ENCODE assay signal across 8 cellular contexts in the genomic region with DNA sequence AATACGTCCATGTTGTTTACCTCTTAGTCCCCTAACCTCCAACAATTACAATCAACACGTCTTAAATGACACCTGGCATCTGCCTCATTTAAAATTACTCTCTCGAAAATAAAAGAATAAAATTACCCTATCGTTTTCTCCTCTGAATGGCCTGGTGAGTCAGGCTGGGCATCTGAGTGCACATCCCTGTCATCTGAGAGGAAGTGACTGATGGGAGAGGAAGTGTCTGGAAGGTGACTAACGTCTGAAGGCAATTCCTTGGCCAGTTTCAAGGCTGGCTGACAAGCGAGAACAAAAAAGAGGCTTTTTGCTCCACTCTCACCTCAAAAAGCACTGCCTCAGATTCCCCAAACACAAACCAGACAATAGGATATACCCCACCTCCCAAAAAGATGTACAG. TPM values are rescaled to one million over a fixed set of nuclear protein-coding genes. Genes with fewer than 3 reads are reported as not detected.
A peak's percentile ranks its signal among the peaks of the same experiment; 100 is the strongest.
DNase-seq lines count a peak whose midpoint lies in the region; ATAC-seq and TF ChIP-seq lines count a peak whose summit lies in the region.

No MANE protein-coding gene starts in this region.

- H3K9me3 ChIP-seq in ascending aorta, result no peaks in the 10 kb centered on the region

- no peaks in the 10 kb centered on the region for H3K27me3 Mint-ChIP-seq in natural killer cell (ENCODE audit: low read depth in 2 of 2)

- DNase-seq in GDM1 (lab: John Stamatoyannopoulos, UW) (peak; percentile 50), NCI-H1436 treated with DMSO at 0.1 percent for 48 hours (lab: John Stamatoyannopoulos, UW) (peak; percentile 78), ascending aorta (ENCODE audit: low spot score in 2 of 2) (peak; percentile 14 to 69), natural killer cell (no peak), HuH-7 (ENCODE audit: low spot score) (no peak), caudate nucleus (lab: John Stamatoyannopoulos, UW) (no peak)

- peaks cover 47 to 58% of the 10 kb centered on the region in 2 donors for H3K4me1 Mint-ChIP-seq in natural killer cell

- no peaks in the 10 kb centered on the region for H3K36me3 Mint-ChIP-seq in natural killer cell

- no peak for TF ChIP-seq CTCF in ascending aorta (IDR thresholded peaks at IDR 0.05)
- no peak for TF ChIP-seq CTCF in natural killer cell (IDR thresholded peaks at IDR 0.05)

- H3K27ac ChIP-seq in ascending aorta (no peak overlapping the region), caudate nucleus (ENCODE audit: low read depth, low read length) (no peak overlapping the region)

- no peaks in the 10 kb centered on the region for H3K9me3 Mint-ChIP-seq in natural killer cell

- H3K4me1 ChIP-seq in ascending aorta, result no peaks in the 10 kb centered on the region

- H3K36me3 ChIP-seq in ascending aorta, result no peaks in the 10 kb centered on the region

- ATAC-seq in natural killer cell, result peak in 1 of 3 donors; percentile 44
- no peak for ATAC-seq in GM18505 (IDR thresholded peaks at IDR 0.05; ENCODE audit: unreplicated experiment)
- no peak for ATAC-seq in GM21528 (IDR thresholded peaks at IDR 0.05; ENCODE audit: low FRiP score, unreplicated experiment)

- no peak for TF ChIP-seq POLR2A in GM18505 (IDR thresholded peaks at IDR 0.05; ENCODE audit: borderline replicate concordance, extremely low read depth, insufficient read depth, insufficient read length)

- H3K4me3 ChIP-seq in ascending aorta, result no peak overlapping the region

- intact Hi-C loops in ascending aorta (cut with DNase I), result no loop called here
- intact Hi-C loops in natural killer cell (cut with micrococcal nuclease), result no loop called here

- peak overlapping the region; percentile 16 to 69 for H3K27ac Mint-ChIP-seq in natural killer cell

- no peak overlapping the region for H3K4me3 Mint-ChIP-seq in natural killer cell

- no peaks in the 10 kb centered on the region for H3K27me3 ChIP-seq in ascending aorta

RNA-seq across cellular contexts. Expression of gene MAPKAP1, which starts 57.7 kb away (rescaled TPM):
- 49.6 TPM for total RNA-seq in ascending aorta
- 10 to 100 TPM; 51.1 to 73.0 (median 58.8) TPM for total RNA-seq in natural killer cell

Comparison
In these comparisons a context has a peak if more than half of its experiments do, and no peak if none do; other contexts are left out.
1. DNase-seq: peak in GDM1 (single experiment), NCI-H1436 treated with DMSO at 0.1 percent for 48 hours (single experiment) and ascending aorta (2 of 2); none in natural killer cell (single experiment), HuH-7 (single experiment) and caudate nucleus (0 of 61).